9 cellular contexts compared by ENCODE assay signal in the genomic region with DNA sequence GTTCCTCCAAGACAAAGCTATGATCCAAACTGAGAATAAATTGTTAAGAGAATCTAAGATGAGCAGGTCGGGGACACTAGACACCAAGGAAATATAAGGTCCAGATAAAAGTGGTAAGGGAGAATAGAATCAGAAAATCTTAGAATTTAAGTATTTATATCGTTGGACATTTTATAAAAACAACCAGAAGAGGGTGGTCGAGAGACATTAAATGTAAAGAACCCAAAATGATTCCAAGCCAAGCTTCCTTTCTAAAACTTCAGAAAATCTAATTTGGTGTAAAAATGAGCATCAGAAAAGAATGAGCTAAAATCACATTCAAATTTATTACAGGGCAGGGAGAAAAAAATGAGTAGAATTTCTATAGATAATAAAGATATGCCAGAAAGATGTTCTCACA.
DNase-seq lines count a peak whose midpoint lies in the region; ATAC-seq and TF ChIP-seq lines count a peak whose summit lies in the region.
"Had no signal": no experiment of that assay in that cellular context is flagged by ENCODE, and none has a peak within 500 bp of the region (broad histone marks: within the 10 kb centered on the region; RNA-seq: fewer than 3 reads in every experiment).

No MANE protein-coding gene starts in this region.

- H3K4me3 Mint-ChIP-seq in MCF 10A (ENCODE audit: unreplicated experiment): no peak overlapping the region

- CTCF ChIA-PET in MCF 10A (lab: Yijun Ruan, JAX): interaction anchor here (0.7 to 4.0 kb wide), 35 partner anchors 8 to 343 kb away, joined by 3 to 35 read pairs (median 4); a partner anchor contains a TSS

- no peaks in the 10 kb centered on the region for H3K27me3 Mint-ChIP-seq in MCF 10A (ENCODE audit: insufficient read depth, unreplicated experiment)

- ATAC-seq in HG02840 (IDR thresholded peaks at IDR 0.05; ENCODE audit: low FRiP score, unreplicated experiment) (no peak), GM18907 (IDR thresholded peaks at IDR 0.05; ENCODE audit: unreplicated experiment) (no peak)

- BruUV-seq in MCF 10A (replicated peaks; lab: Mats Ljungman, UMichigan): no TSS peak

- no peaks in the 10 kb centered on the region for H3K4me1 Mint-ChIP-seq in MCF 10A (ENCODE audit: insufficient read depth, unreplicated experiment)

- no peaks in the 10 kb centered on the region for H3K36me3 Mint-ChIP-seq in MCF 10A (ENCODE audit: insufficient read depth, unreplicated experiment)

- TF ChIP-seq CTCF in MCF 10A (IDR thresholded peaks at IDR 0.05; ENCODE audit: unreplicated experiment): peak; percentile 36

- intact Hi-C loops in MCF 10A (cut with micrococcal nuclease): loop anchor here (1.0 to 5.0 kb wide), 4 partner anchors 96 to 319 kb away; a partner anchor contains a TSS

- no peak overlapping the region for H3K27ac Mint-ChIP-seq in MCF 10A (ENCODE audit: low read depth, unreplicated experiment)

- POLR2A ChIA-PET in MCF 10A (lab: Yijun Ruan, JAX): interaction anchor here (0.5 to 1.5 kb wide), 4 partner anchors 98 to 1948 kb away, joined by 3 to 4 read pairs (median 4); a partner anchor contains a TSS

- no peak overlapping the region for H3K27ac ChIP-seq in substantia nigra (ENCODE audit: low read depth, low read length, poor library complexity, severe bottlenecking)
- H3K27ac ChIP-seq: thoracic aorta had no signal

- DNase-seq in Daoy (ENCODE audit: low read depth) (peak; percentile 27), NCI-H1694 treated with DMSO at 0.1 percent for 48 hours (lab: John Stamatoyannopoulos, UW) (peak; percentile 63), MCF 10A (ENCODE audit: unreplicated experiment) (peak; percentile 51), myocyte (ENCODE audit: low read depth) (peak; percentile 61), epidermal melanocyte (ENCODE audit: insufficient read length, low spot score) (no peak), substantia nigra (lab: John Stamatoyannopoulos, UW) (no peak)

- H3K9me3 Mint-ChIP-seq in MCF 10A (ENCODE audit: unreplicated experiment): no peaks in the 10 kb centered on the region

Comparison
In these comparisons a context has a peak if more than half of its experiments do, and no peak if none do; other contexts are left out.
1. DNase-seq: peak in Daoy (single experiment), NCI-H1694 treated with DMSO at 0.1 percent for 48 hours (single experiment), MCF 10A (single experiment) and myocyte (single experiment); none in epidermal melanocyte (single experiment) and substantia nigra (0 of 49).